ENCODE assay signal across 14 cellular contexts in the genomic region with DNA sequence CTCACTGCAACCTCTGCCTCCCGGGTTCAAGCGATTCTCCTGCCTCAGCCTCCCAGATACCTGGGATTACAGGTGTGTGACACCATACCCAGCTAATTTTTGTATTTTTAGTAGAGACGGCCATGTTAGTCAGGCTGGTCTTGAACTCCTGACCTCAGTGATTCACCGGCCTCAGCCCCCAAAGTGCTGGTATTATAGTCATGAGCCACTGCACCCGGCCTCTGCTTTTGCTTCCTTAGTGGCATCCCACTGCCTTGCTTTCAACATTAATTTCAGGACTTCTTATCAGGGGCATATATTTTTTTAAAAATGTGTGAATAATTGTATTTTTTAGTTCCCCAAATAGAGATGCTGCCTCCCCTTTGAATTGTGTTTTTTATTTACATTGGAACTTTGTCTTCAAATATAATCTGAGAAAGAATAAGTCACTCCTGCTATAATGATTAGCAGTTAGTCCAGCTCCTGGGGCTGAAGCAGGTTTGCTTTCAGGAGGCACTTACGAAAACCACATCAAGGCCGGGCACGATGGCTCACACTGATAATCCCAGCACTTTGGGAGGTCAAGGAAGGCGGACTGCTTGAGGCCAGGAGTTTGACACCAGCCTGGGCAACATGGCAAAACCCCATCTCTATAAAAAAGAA.
DNase-seq lines count a peak whose midpoint lies in the region; ATAC-seq and TF ChIP-seq lines count a peak whose summit lies in the region.
"Had no signal": no experiment of that assay in that cellular context is flagged by ENCODE, and none has a peak within 500 bp of the region (broad histone marks: within the 10 kb centered on the region; RNA-seq: fewer than 3 reads in every experiment).

No MANE protein-coding gene starts in this region.

- ATAC-seq in naive thymus-derived CD4-positive, alpha-beta T cell, result no peak
- no peak for ATAC-seq in HG02678 (IDR thresholded peaks at IDR 0.05; ENCODE audit: unreplicated experiment)
- ATAC-seq: activated naive CD4-positive, alpha-beta T cell treated with anti-CD3 and anti-CD28 coated beads, Interleukin-2, amount 50 U/mL, for 72 hours had no signal

- H3K4me1 Mint-ChIP-seq in type B pancreatic cell (ENCODE audit: unreplicated experiment), result peaks cover 20% of the 10 kb centered on the region
- H3K4me1 Mint-ChIP-seq in naive thymus-derived CD4-positive, alpha-beta T cell, result no peaks in the 10 kb centered on the region

- peak overlapping the region; percentile 83 for H3K27ac Mint-ChIP-seq in type B pancreatic cell
- H3K27ac Mint-ChIP-seq in naive thymus-derived CD4-positive, alpha-beta T cell, result no peak overlapping the region
- H3K27ac Mint-ChIP-seq: activated naive CD4-positive, alpha-beta T cell treated with anti-CD3 and anti-CD28 coated beads, Interleukin-2, amount 50 U/mL, for 72 hours; CD4-positive, alpha-beta T cell had no signal

- H3K9me3 ChIP-seq in naive thymus-derived CD4-positive, alpha-beta T cell (ENCODE audit: control insufficient read depth in 2 of 3, low read length in 3 of 3), result no peaks in the 10 kb centered on the region
- H3K9me3 ChIP-seq: tibial artery had no signal

- H3K27ac ChIP-seq in naive thymus-derived CD4-positive, alpha-beta T cell (ENCODE audit: low read depth, low read length), result no peak overlapping the region
- H3K27ac ChIP-seq: tibial artery had no signal

- no peak overlapping the region for H3K4me3 ChIP-seq in naive thymus-derived CD4-positive, alpha-beta T cell (ENCODE audit: low read length)
- H3K4me3 ChIP-seq: tibial artery had no signal

- DNase-seq in HT1080 (ENCODE audit: low read depth), result peak; percentile 83
- peak; percentile 35 to 72 for DNase-seq in SW 1271 (lab: John Stamatoyannopoulos, UW)
- peak; percentile 65 for DNase-seq in glomerular visceral epithelial cell (ENCODE audit: extremely low spot score)
- DNase-seq in type B pancreatic cell (ENCODE audit: extremely low spot score, unreplicated experiment), result no peak
- DNase-seq in activated effector memory CD4-positive, alpha-beta T cell treated with anti-CD3 and anti-CD28 coated beads, Interleukin-2, amount 50 U/mL, for 16 hours, result no peak
- DNase-seq in naive thymus-derived CD4-positive, alpha-beta T cell, result no peak
- DNase-seq: CD4-positive, alpha-beta T cell; head of caudate nucleus; NCI-H1105; NCI-H446; T-helper 1 cell had no signal

- no peaks in the 10 kb centered on the region for H3K36me3 Mint-ChIP-seq in type B pancreatic cell
- no peaks in the 10 kb centered on the region for H3K36me3 Mint-ChIP-seq in naive thymus-derived CD4-positive, alpha-beta T cell
- H3K36me3 Mint-ChIP-seq: activated naive CD4-positive, alpha-beta T cell treated with anti-CD3 and anti-CD28 coated beads, Interleukin-2, amount 50 U/mL, for 72 hours had no signal

- no peaks in the 10 kb centered on the region for H3K9me3 Mint-ChIP-seq in type B pancreatic cell
- no peaks in the 10 kb centered on the region for H3K9me3 Mint-ChIP-seq in naive thymus-derived CD4-positive, alpha-beta T cell
- H3K9me3 Mint-ChIP-seq: activated naive CD4-positive, alpha-beta T cell treated with anti-CD3 and anti-CD28 coated beads, Interleukin-2, amount 50 U/mL, for 72 hours; CD4-positive, alpha-beta T cell had no signal

- no peaks in the 10 kb centered on the region for H3K36me3 ChIP-seq in naive thymus-derived CD4-positive, alpha-beta T cell (ENCODE audit: control insufficient read depth in 2 of 3, insufficient read depth in 3 of 3, low read length in 3 of 3)
- H3K36me3 ChIP-seq: tibial artery had no signal

- H3K27me3 Mint-ChIP-seq in type B pancreatic cell, result peaks cover 8% of the 10 kb centered on the region
- peaks cover 0 to 8% (median 3%) of the 10 kb centered on the region in 5 donors for H3K27me3 Mint-ChIP-seq in naive thymus-derived CD4-positive, alpha-beta T cell

- CTCF ChIA-PET in naive thymus-derived CD4-positive, alpha-beta T cell (lab: Charles Lee), result no interaction called here

- H3K4me3 Mint-ChIP-seq in type B pancreatic cell, result no peak overlapping the region
- H3K4me3 Mint-ChIP-seq in naive thymus-derived CD4-positive, alpha-beta T cell, result no peak overlapping the region
- H3K4me3 Mint-ChIP-seq: CD4-positive, alpha-beta T cell had no signal

- TF ChIP-seq CTCF in type B pancreatic cell (conservative IDR thresholded peaks at IDR 0.05), result no peak

- POLR2A ChIA-PET in naive thymus-derived CD4-positive, alpha-beta T cell (lab: Charles Lee), result no interaction called here

- no peaks in the 10 kb centered on the region for H3K4me1 ChIP-seq in naive thymus-derived CD4-positive, alpha-beta T cell (ENCODE audit: control insufficient read depth in 2 of 2, insufficient read depth in 2 of 2, low read length in 2 of 2)
- H3K4me1 ChIP-seq: tibial artery had no signal

- intact Hi-C loops in naive thymus-derived CD4-positive, alpha-beta T cell (cut with micrococcal nuclease), result no loop called here

- no peaks in the 10 kb centered on the region for H3K27me3 ChIP-seq in naive thymus-derived CD4-positive, alpha-beta T cell (ENCODE audit: control insufficient read depth in 2 of 2, insufficient read depth in 2 of 2, low read length in 2 of 2)
- H3K27me3 ChIP-seq: tibial artery had no signal

Comparison
In these comparisons a context has a peak if more than half of its experiments do, and no peak if none do; other contexts are left out.
1. DNase-seq: peak in HT1080 (single experiment), SW 1271 (2 of 2) and glomerular visceral epithelial cell (single experiment); none in type B pancreatic cell (single experiment), activated effector memory CD4-positive, alpha-beta T cell treated with anti-CD3 and anti-CD28 coated beads, Interleukin-2, amount 50 U/mL, for 16 hours (single experiment) and naive thymus-derived CD4-positive, alpha-beta T cell (0 of 9).